In genomic region chr14:85527006-85527405, GRCh38 we compare ENCODE assay signal across 1 cellular context.
A peak's percentile ranks its signal among the peaks of the same experiment; 100 is the strongest.
TF ChIP-seq lines count a peak whose summit lies in the region.

No MANE protein-coding gene starts in this region.

TF ChIP-seq in SK-N-SH, 30 proteins besides CTCF, POLR2A, EP300 and RAD21 (continued from another document):
- no peak for TF ChIP-seq GABPA (IDR thresholded peaks at IDR 0.05; ENCODE audit: low read depth)
- peak; percentile 59 for TF ChIP-seq FOSL2 (IDR thresholded peaks at IDR 0.05; ENCODE audit: borderline replicate concordance, low read depth)
- TF ChIP-seq RXRA (IDR thresholded peaks at IDR 0.05; ENCODE audit: borderline replicate concordance, low read depth): peak; percentile 57; the same call in 1 of the 2 replicates
- no peak for TF ChIP-seq FOXM1 (IDR thresholded peaks at IDR 0.05; ENCODE audit: low read depth)
- no peak for TF ChIP-seq IRF3 (IDR thresholded peaks at IDR 0.05; ENCODE audit: low read depth, low read length)
- TF ChIP-seq NRF1 (IDR thresholded peaks at IDR 0.05; ENCODE audit: low read depth, low read length): no peak
- TF ChIP-seq TEAD4 (IDR thresholded peaks at IDR 0.05; ENCODE audit: borderline replicate concordance, insufficient read depth): peak; percentile 66; the same call in 1 of the 2 replicates
